In genomic region chr15:84599906-84600305, GRCh38 we compare ENCODE assay signal across 11 cellular contexts. TPM values are rescaled to one million over a fixed set of nuclear protein-coding genes. Genes with fewer than 3 reads are reported as not detected.
DNase-seq lines count a peak whose midpoint lies in the region; ATAC-seq, FAIRE-seq and TF ChIP-seq lines count a peak whose summit lies in the region.
"Had no signal": no experiment of that assay in that cellular context is flagged by ENCODE, and none has a peak within 500 bp of the region (broad histone marks: within the 10 kb centered on the region; RNA-seq: fewer than 3 reads in every experiment).

No MANE protein-coding gene starts in this region.

- no peaks in the 10 kb centered on the region for H3F3A ChIP-seq in GM23248 (ENCODE audit: insufficient read depth)

- DNase-seq in AG04450 (ENCODE audit: low read depth, low spot score): no peak
- no peak for DNase-seq in GM23248
- no peak for DNase-seq in astrocyte (ENCODE audit: low read depth)
- no peak for DNase-seq in naive thymus-derived CD4-positive, alpha-beta T cell
- DNase-seq in Kasumi-1 (lab: John Stamatoyannopoulos, UW): no peak
- no peak for DNase-seq in C1 segment of cervical spinal cord (lab: John Stamatoyannopoulos, UW)
- no peak for DNase-seq in stimulated activated CD4-positive, alpha-beta T cell treated with anti-CD3 and anti-CD28 coated beads, Interleukin-1b, Interleukin-23, amount 100 ng/mL, for 48 hours
- no peak for DNase-seq in NCI-H128 (lab: John Stamatoyannopoulos, UW; ENCODE audit: unreplicated experiment)
- DNase-seq: activated gamma-delta T cell had no signal

- no peaks in the 10 kb centered on the region for H4K20me1 ChIP-seq in GM23248 (ENCODE audit: insufficient read depth)
- peaks cover 16% of the 10 kb centered on the region for H4K20me1 ChIP-seq in astrocyte (ENCODE audit: insufficient read depth, low read length)

- no peaks in the 10 kb centered on the region for H3K9me2 ChIP-seq in GM23248 (ENCODE audit: insufficient read depth)

- H3K36me3 ChIP-seq in GM23248 (ENCODE audit: low read depth) (no peaks in the 10 kb centered on the region), astrocyte (ENCODE audit: insufficient read depth, low read length) (no peaks in the 10 kb centered on the region)
- peaks cover 0 to 19% (median 0%) of the 10 kb centered on the region in 3 experiments for H3K36me3 ChIP-seq in naive thymus-derived CD4-positive, alpha-beta T cell (ENCODE audit: control insufficient read depth in 2 of 3, insufficient read depth in 3 of 3, low read length in 3 of 3)

- H3K36me3 Mint-ChIP-seq in astrocyte (ENCODE audit: low read depth, unreplicated experiment): peaks cover 6% of the 10 kb centered on the region
- H3K36me3 Mint-ChIP-seq in naive thymus-derived CD4-positive, alpha-beta T cell: peaks cover 0 to 12% (median 0%) of the 10 kb centered on the region in 5 donors

- H3K27me3 Mint-ChIP-seq in astrocyte (ENCODE audit: low read depth, unreplicated experiment): no peaks in the 10 kb centered on the region
- no peaks in the 10 kb centered on the region for H3K27me3 Mint-ChIP-seq in naive thymus-derived CD4-positive, alpha-beta T cell

- POLR2A ChIA-PET in AG04450 (lab: Yijun Ruan, JAX): interaction anchor here (0.6 kb wide), 1 partner anchor 9 kb away, joined by 3 read pairs; no protein-coding TSS in a partner anchor
- POLR2A ChIA-PET in naive thymus-derived CD4-positive, alpha-beta T cell (lab: Charles Lee): interaction anchor here (0.7 to 5.1 kb wide), 7 partner anchors 34 to 781 kb away, joined by 3 to 115 read pairs (median 4); partner anchors contain the start of genes AKAP13 and WDR73

- H3K4me1 ChIP-seq in GM23248 (ENCODE audit: insufficient read depth) (0 out of 2 replicates have a peak, but pooled peaks cover 6% of the 10 kb centered on the region), astrocyte (ENCODE audit: insufficient read depth, low read length) (peaks cover under 1% of the 10 kb centered on the region)
- peaks cover 25 to 26% of the 10 kb centered on the region in 2 donors for H3K4me1 ChIP-seq in naive thymus-derived CD4-positive, alpha-beta T cell (ENCODE audit: control insufficient read depth in 2 of 2, insufficient read depth in 2 of 2, low read length in 2 of 2)

- H3K4me3 ChIP-seq in AG04450 (ENCODE audit: low read depth, low read length) (peak overlapping the region; percentile 39), GM23248 (peak overlapping the region; percentile 91), astrocyte (ENCODE audit: insufficient read depth, low read depth, low read length) (no peak overlapping the region)
- H3K4me3 ChIP-seq in naive thymus-derived CD4-positive, alpha-beta T cell (ENCODE audit: low read length): no peak overlapping the region

- in situ Hi-C loops in GM23248 (cut with MboI): loop anchor here (10.0 kb wide), 2 partner anchors 335 to 445 kb away; no protein-coding TSS in a partner anchor

- 70 to 73% methylated on average over 10 of the region's 10 CpGs for WGBS in GM23248 (ENCODE audit: low coverage in 1 of 2, low lambda C conversion rate in 2 of 2, missing lambda C conversion rate in 2 of 2), 2 experiments

- intact Hi-C loops in naive thymus-derived CD4-positive, alpha-beta T cell (cut with micrococcal nuclease): loop anchor here (1.0 to 10.0 kb wide), 10 partner anchors 12 to 445 kb away; partner anchors contain the start of genes SEC11A (in 2 of the 2), ZNF592 (in 2 of the 2), PDE8A (in 1 of the 2) and WDR73 (in 1 of the 2)

- no peak overlapping the region for H3K27ac ChIP-seq in AG04450 (ENCODE audit: low read depth, low read length)
- H3K27ac ChIP-seq in GM23248: no peak overlapping the region
- H3K27ac ChIP-seq in astrocyte (ENCODE audit: low read depth, low read length): no peak overlapping the region
- no peak overlapping the region for H3K27ac ChIP-seq in naive thymus-derived CD4-positive, alpha-beta T cell (ENCODE audit: low read depth, low read length)
- H3K27ac ChIP-seq: epithelial cell of prostate had no signal

- CTCF ChIA-PET in AG04450 (lab: Charles Lee): interaction anchor here (0.6 to 5.5 kb wide), 16 partner anchors 10 to 497 kb away, joined by 3 to 39 read pairs (median 4); partner anchors contain the start of gene NMB
- CTCF ChIA-PET in naive thymus-derived CD4-positive, alpha-beta T cell (lab: Charles Lee): interaction anchor here (1.0 to 1.6 kb wide), 3 partner anchors 9 to 34 kb away, joined by 3 to 7 read pairs (median 3); no protein-coding TSS in a partner anchor

- H3K4me1 Mint-ChIP-seq in astrocyte (ENCODE audit: low read depth, unreplicated experiment): peaks cover 9% of the 10 kb centered on the region
- peaks cover 44 to 76% (median 59%) of the 10 kb centered on the region in 7 donors for H3K4me1 Mint-ChIP-seq in naive thymus-derived CD4-positive, alpha-beta T cell

- ATAC-seq in naive thymus-derived CD4-positive, alpha-beta T cell: no peak

- H3K9me3 ChIP-seq in AG04450 (ENCODE audit: control insufficient read depth, insufficient read depth, low read length): no peaks in the 10 kb centered on the region; the same call in 1 of the 2 replicates
- H3K9me3 ChIP-seq in GM23248 (ENCODE audit: low read depth): no peaks in the 10 kb centered on the region
- no peaks in the 10 kb centered on the region for H3K9me3 ChIP-seq in astrocyte (ENCODE audit: insufficient read depth, low read depth, low read length)
- no peaks in the 10 kb centered on the region for H3K9me3 ChIP-seq in naive thymus-derived CD4-positive, alpha-beta T cell (ENCODE audit: control insufficient read depth in 2 of 3, low read length in 3 of 3)
- H3K9me3 ChIP-seq: mucosa of descending colon had no signal

- H3K79me2 ChIP-seq in GM23248 (ENCODE audit: insufficient read depth) (no peaks in the 10 kb centered on the region), astrocyte (ENCODE audit: insufficient read depth, low read length) (peaks cover 22% of the 10 kb centered on the region)

- H3K27me3 ChIP-seq in AG04450 (ENCODE audit: control insufficient read depth, insufficient read depth, low read length): peaks cover 9% of the 10 kb centered on the region
- H3K27me3 ChIP-seq in GM23248 (replicated peaks; ENCODE audit: insufficient read depth): no peaks in the 10 kb centered on the region
- H3K27me3 ChIP-seq in astrocyte (ENCODE audit: insufficient read depth, low read length): no peaks in the 10 kb centered on the region
- H3K27me3 ChIP-seq in naive thymus-derived CD4-positive, alpha-beta T cell (ENCODE audit: control insufficient read depth in 2 of 2, insufficient read depth in 2 of 2, low read length in 2 of 2): no peaks in the 10 kb centered on the region

- H3K4me2 ChIP-seq in GM23248 (ENCODE audit: unreplicated experiment) (peak overlapping the region; percentile 91), astrocyte (ENCODE audit: low read length) (peak overlapping the region; percentile 93)

- H3K9me3 Mint-ChIP-seq in astrocyte (ENCODE audit: unreplicated experiment): peaks cover 2% of the 10 kb centered on the region
- H3K9me3 Mint-ChIP-seq in naive thymus-derived CD4-positive, alpha-beta T cell: peaks cover 0 to 3% (median 0%) of the 10 kb centered on the region in 11 donors

- no peak for TF ChIP-seq CTCF in AG04450 (IDR thresholded peaks at IDR 0.05; ENCODE audit: low read depth, low read length)
- TF ChIP-seq CTCF in astrocyte (IDR thresholded peaks at IDR 0.05; ENCODE audit: insufficient read depth, low read depth, low read length): no peak

- H3K9ac ChIP-seq in GM23248: peak overlapping the region; percentile 50; the same call in 1 of the 2 replicates
- H3K9ac ChIP-seq in astrocyte (ENCODE audit: low read length): no peak overlapping the region

- no peak overlapping the region for H3K4me3 Mint-ChIP-seq in astrocyte (ENCODE audit: unreplicated experiment)
- peak overlapping the region; percentile 89 to 99 (median 96) for H3K4me3 Mint-ChIP-seq in naive thymus-derived CD4-positive, alpha-beta T cell

- no peak overlapping the region for H2AFZ ChIP-seq in GM23248
- no peak overlapping the region for H2AFZ ChIP-seq in astrocyte (ENCODE audit: low read depth, low read length)

- H3K27ac Mint-ChIP-seq in astrocyte (ENCODE audit: unreplicated experiment): no peak overlapping the region
- peak overlapping the region in 5 of 9 donors; percentile 54 to 88 (median 86) for H3K27ac Mint-ChIP-seq in naive thymus-derived CD4-positive, alpha-beta T cell

- no peak for FAIRE-seq in astrocyte (lab: Jason Lieb, UNC)

RNA-seq across cellular contexts. Expression of gene ZSCAN2, which starts 0.9 kb away (rescaled TPM):
- polyA plus RNA-seq in AG04450 (2011; rRNA removed): 16.2 and 17.0 TPM in 2 replicates
- 24.1 and 25.9 TPM in 2 replicates for polyA minus RNA-seq in AG04450 (2011; rRNA and poly(A)+ RNA removed)
- 3.4 and 15.0 TPM in 2 replicates for total RNA-seq in GM23248 (2014; rRNA removed; shearing (Covaris generic))
- polyA plus RNA-seq in GM23248 (2016; fragmentation: Nextera tagmentation; extraction: Ambion mirVana): 2.8 and 2.9 TPM in 2 replicates
- 13.5 and 16.2 TPM in 2 replicates for total RNA-seq in astrocyte
- total RNA-seq in naive thymus-derived CD4-positive, alpha-beta T cell: 10 to 100 TPM in 2 of 5 experiments, 1 to 10 TPM in 3; 4.8 to 13.0 (median 6.8) TPM
- polyA plus RNA-seq in naive thymus-derived CD4-positive, alpha-beta T cell: 10 to 100 TPM in 1 of 2 donors, 1 to 10 TPM in 1; 4.9 to 10.9 TPM

RNA-seq across cellular contexts. Expression of gene WDR73, which starts 54.2 kb away (rescaled TPM):
- polyA plus RNA-seq in AG04450 (2011; rRNA removed): 18.7 and 19.0 TPM in 2 replicates
- 18.2 and 21.3 TPM in 2 replicates for polyA minus RNA-seq in AG04450 (2011; rRNA and poly(A)+ RNA removed)
- total RNA-seq in GM23248 (2014; rRNA removed; shearing (Covaris generic)): 26.0 and 31.9 TPM in 2 replicates
- polyA plus RNA-seq in GM23248 (2016; fragmentation: Nextera tagmentation; extraction: Ambion mirVana): 25.2 and 25.6 TPM in 2 replicates
- total RNA-seq in astrocyte: 22.1 and 23.9 TPM in 2 replicates
- 10 to 100 TPM; 26.8 to 47.7 (median 33.1) TPM for total RNA-seq in naive thymus-derived CD4-positive, alpha-beta T cell
- polyA plus RNA-seq in naive thymus-derived CD4-positive, alpha-beta T cell: 10 to 100 TPM; 22.0 to 26.1 TPM

RNA-seq across cellular contexts. Expression of gene NMB, which starts 58.1 kb away (rescaled TPM):
- 3.3 and 3.8 TPM in 2 replicates for polyA plus RNA-seq in AG04450 (2011; rRNA removed)
- 1.3 and 2.0 TPM in 2 replicates for polyA minus RNA-seq in AG04450 (2011; rRNA and poly(A)+ RNA removed)
- 7.7 and 14.0 TPM in 2 replicates for total RNA-seq in GM23248 (2014; rRNA removed; shearing (Covaris generic))
- 8.2 and 11.1 TPM in 2 replicates for polyA plus RNA-seq in GM23248 (2016; fragmentation: Nextera tagmentation; extraction: Ambion mirVana)
- 6.1 and 6.4 TPM in 2 replicates for total RNA-seq in astrocyte
- total RNA-seq in naive thymus-derived CD4-positive, alpha-beta T cell: 1 to 10 TPM; 1.2 to 3.1 (median 2.9) TPM
- 1 to 10 TPM; 4.2 to 5.2 TPM for polyA plus RNA-seq in naive thymus-derived CD4-positive, alpha-beta T cell

Comparison
In these comparisons a context has a peak if more than half of its experiments do, and no peak if none do; other contexts are left out.
1. H3K4me3 ChIP-seq: peak in AG04450 (single experiment) and GM23248 (single experiment); none in astrocyte (single experiment) and naive thymus-derived CD4-positive, alpha-beta T cell (single experiment).